ENCODE assay signal across 1 cellular context in the genomic region with DNA sequence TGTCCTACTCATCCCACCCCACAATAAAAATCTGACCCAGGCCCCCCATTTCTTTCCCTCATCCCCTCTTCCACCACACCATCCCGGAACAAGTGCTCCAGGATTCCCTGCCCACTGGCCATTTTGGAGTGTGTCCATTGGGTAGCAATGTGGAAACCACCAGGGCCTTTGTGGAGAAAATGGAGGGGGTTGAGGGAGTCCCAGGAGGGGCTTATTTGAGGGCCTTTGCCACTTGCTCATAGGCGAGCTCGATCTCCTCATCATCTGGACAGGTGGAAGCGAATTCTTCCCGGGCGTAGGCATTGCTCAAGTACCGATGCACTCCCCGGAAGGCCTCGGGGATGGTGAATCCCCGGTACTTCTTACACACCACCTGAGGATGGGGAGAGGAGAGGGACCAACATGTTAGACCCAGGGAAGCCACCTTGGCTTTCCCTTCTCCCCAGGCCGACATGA.
TF ChIP-seq lines count a peak whose summit lies in the region.

No MANE protein-coding gene starts in this region.

TF ChIP-seq in H1, 55 proteins besides CTCF, POLR2A, EP300 and RAD21:
- peak; percentile 30; the same call in 1 of the 2 replicates for TF ChIP-seq SP1 (IDR thresholded peaks at IDR 0.05; ENCODE audit: low read depth, low read length)
- TF ChIP-seq, protein P1, sequence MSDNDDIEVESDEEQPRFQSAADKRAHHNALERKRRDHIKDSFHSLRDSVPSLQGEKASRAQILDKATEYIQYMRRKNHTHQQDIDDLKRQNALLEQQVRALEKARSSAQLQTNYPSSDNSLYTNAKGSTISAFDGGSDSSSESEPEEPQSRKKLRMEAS (IDR thresholded peaks at IDR 0.05): no peak
- TF ChIP-seq ATF3 (IDR thresholded peaks at IDR 0.05; ENCODE audit: insufficient read depth, low read depth, low read length): no peak
- TF ChIP-seq BACH1 (IDR thresholded peaks at IDR 0.05; ENCODE audit: low read length): no peak
- no peak for TF ChIP-seq NRF1 (IDR thresholded peaks at IDR 0.05; ENCODE audit: low read depth, low read length)
- TF ChIP-seq SIX5 (IDR thresholded peaks at IDR 0.05; ENCODE audit: low read depth, low read length): no peak
TF ChIP-seq in H1: peak in this region for 1.
